10 cellular contexts compared by ENCODE assay signal in genomic region chr11:35007277-35007676, GRCh38.
DNase-seq lines count a peak whose midpoint lies in the region; ATAC-seq and TF ChIP-seq lines count a peak whose summit lies in the region.
"Had no signal": no experiment of that assay in that cellular context is flagged by ENCODE, and none has a peak within 500 bp of the region (broad histone marks: within the 10 kb centered on the region; RNA-seq: fewer than 3 reads in every experiment).

No MANE protein-coding gene starts in this region.

- POLR2A ChIA-PET in MCF 10A (lab: Yijun Ruan, JAX): interaction anchor here (4.9 to 5.1 kb wide), 2 partner anchors 23 to 133 kb away, joined by 43 to 61 read pairs; partner anchors contain the start of gene CD44

- no peak overlapping the region for H3K4me3 Mint-ChIP-seq in central memory CD8-positive, alpha-beta T cell
- no peak overlapping the region for H3K4me3 Mint-ChIP-seq in MCF 10A (ENCODE audit: unreplicated experiment)
- H3K4me3 Mint-ChIP-seq in activated naive CD4-positive, alpha-beta T cell treated with anti-CD3 and anti-CD28 coated beads, Interleukin-2, amount 10 ng/mL, durations not matched to agents 7 days and 5 days: no peak overlapping the region
- H3K4me3 Mint-ChIP-seq: nephron had no signal

- no peak for TF ChIP-seq CTCF in MCF 10A (IDR thresholded peaks at IDR 0.05; ENCODE audit: unreplicated experiment)

- peak overlapping the region; percentile 74 for H3K27ac Mint-ChIP-seq in central memory CD8-positive, alpha-beta T cell (ENCODE audit: low read depth)
- no peak overlapping the region for H3K27ac Mint-ChIP-seq in MCF 10A (ENCODE audit: low read depth, unreplicated experiment)
- H3K27ac Mint-ChIP-seq in activated naive CD4-positive, alpha-beta T cell treated with anti-CD3 and anti-CD28 coated beads, Interleukin-2, amount 10 ng/mL, durations not matched to agents 7 days and 5 days: no peak overlapping the region
- H3K27ac Mint-ChIP-seq: nephron had no signal

- peaks cover 49% of the 10 kb centered on the region for H3K4me1 Mint-ChIP-seq in central memory CD8-positive, alpha-beta T cell
- peaks cover 20% of the 10 kb centered on the region for H3K4me1 Mint-ChIP-seq in MCF 10A (ENCODE audit: insufficient read depth, unreplicated experiment)
- H3K4me1 Mint-ChIP-seq in activated naive CD4-positive, alpha-beta T cell treated with anti-CD3 and anti-CD28 coated beads, Interleukin-2, amount 10 ng/mL, durations not matched to agents 7 days and 5 days: peaks cover 18% of the 10 kb centered on the region

- ATAC-seq in GM18520 (IDR thresholded peaks at IDR 0.05; ENCODE audit: unreplicated experiment) (peak; percentile 57), GM21423 (IDR thresholded peaks at IDR 0.05; ENCODE audit: unreplicated experiment) (peak; percentile 56), HG03103 (IDR thresholded peaks at IDR 0.05; ENCODE audit: low read depth, unreplicated experiment) (peak; percentile 47)
- ATAC-seq in central memory CD8-positive, alpha-beta T cell (replicated peaks; ENCODE audit: extremely low read depth, poor library complexity, severe bottlenecking): no peak
- ATAC-seq: SK-N-SH treated with all-trans-retinoic acid at 6 μM for 48 hours had no signal

- no peaks in the 10 kb centered on the region for H3K36me3 Mint-ChIP-seq in central memory CD8-positive, alpha-beta T cell (ENCODE audit: insufficient read depth)
- peaks cover 7% of the 10 kb centered on the region for H3K36me3 Mint-ChIP-seq in MCF 10A (ENCODE audit: insufficient read depth, unreplicated experiment)
- H3K36me3 Mint-ChIP-seq in activated naive CD4-positive, alpha-beta T cell treated with anti-CD3 and anti-CD28 coated beads, Interleukin-2, amount 10 ng/mL, durations not matched to agents 7 days and 5 days: peaks cover 2% of the 10 kb centered on the region

- no peak for DNase-seq in central memory CD8-positive, alpha-beta T cell (ENCODE audit: low spot score in 2 of 2)
- no peak for DNase-seq in MCF 10A (ENCODE audit: unreplicated experiment)
- no peak for DNase-seq in activated naive CD4-positive, alpha-beta T cell treated with anti-CD3 and anti-CD28 coated beads, Interleukin-2, amount 10 ng/mL, durations not matched to agents 7 days and 5 days
- no peak for DNase-seq in SHP77 treated with DMSO at 0.1 percent for 48 hours (lab: John Stamatoyannopoulos, UW)
- DNase-seq: DND-41 had no signal

- intact Hi-C loops in MCF 10A (cut with micrococcal nuclease): loop anchor here (5.0 to 10.0 kb wide), 2 partner anchors 78 to 300 kb away; no protein-coding TSS in a partner anchor

- H3K27me3 Mint-ChIP-seq in central memory CD8-positive, alpha-beta T cell: no peaks in the 10 kb centered on the region
- no peaks in the 10 kb centered on the region for H3K27me3 Mint-ChIP-seq in MCF 10A (ENCODE audit: insufficient read depth, unreplicated experiment)
- H3K27me3 Mint-ChIP-seq in activated naive CD4-positive, alpha-beta T cell treated with anti-CD3 and anti-CD28 coated beads, Interleukin-2, amount 10 ng/mL, durations not matched to agents 7 days and 5 days: peaks cover 27% of the 10 kb centered on the region

- CTCF ChIA-PET in MCF 10A (lab: Yijun Ruan, JAX): interaction anchor here (0.9 to 1.7 kb wide), 2 partner anchors 33 to 385 kb away, joined by 4 to 5 read pairs; no protein-coding TSS in a partner anchor
- CTCF ChIA-PET in activated naive CD4-positive, alpha-beta T cell treated with anti-CD3 and anti-CD28 coated beads, Interleukin-2, amount 10 ng/mL, durations not matched to agents 7 days and 5 days (lab: Charles Lee): interaction anchor here (0.7 kb wide), 1 partner anchor 46 kb away, joined by 3 read pairs; no protein-coding TSS in a partner anchor

- BruUV-seq in MCF 10A (replicated peaks; lab: Mats Ljungman, UMichigan): no TSS peak

- H3K9me3 Mint-ChIP-seq in central memory CD8-positive, alpha-beta T cell: no peaks in the 10 kb centered on the region
- no peaks in the 10 kb centered on the region for H3K9me3 Mint-ChIP-seq in MCF 10A (ENCODE audit: unreplicated experiment)
- H3K9me3 Mint-ChIP-seq in activated naive CD4-positive, alpha-beta T cell treated with anti-CD3 and anti-CD28 coated beads, Interleukin-2, amount 10 ng/mL, durations not matched to agents 7 days and 5 days: no peaks in the 10 kb centered on the region
- H3K9me3 Mint-ChIP-seq: nephron had no signal
